ENCODE assay signal across 18 cellular contexts in genomic region chrX:10902001-10902400, GRCh38.
DNase-seq lines count a peak whose midpoint lies in the region; ATAC-seq and TF ChIP-seq lines count a peak whose summit lies in the region.
"Had no signal": no experiment of that assay in that cellular context is flagged by ENCODE, and none has a peak within 500 bp of the region (broad histone marks: within the 10 kb centered on the region; RNA-seq: fewer than 3 reads in every experiment).

No MANE protein-coding gene starts in this region.

- DNase-seq in HFFc6 (peak; percentile 29), adipocyte (ENCODE audit: low read depth) (peak; percentile 30), fibroblast of pulmonary artery (ENCODE audit: low read depth) (peak; percentile 58), thoracic aorta (ENCODE audit: low spot score) (no peak)
- no peak for DNase-seq in stimulated activated effector memory CD8-positive, alpha-beta T cell treated with anti-CD3 and anti-CD28 coated beads, Interleukin-12 subunit alpha, Interleukin-12 subunit beta, amount 100 ng/mL, for 72 hours (ENCODE audit: low spot score in 2 of 2)
- DNase-seq: activated CD4-positive, alpha-beta T cell treated with anti-CD3 and anti-CD28 coated beads for 36 hours; activated gamma-delta T cell treated with Interleukin-2 at 50 U/mL for 16 hours; CD4-positive, CD25-positive, alpha-beta regulatory T cell; esophagus squamous epithelium; KBM-7; NCI-H1105 treated with DMSO at 0.1 percent for 48 hours; NK-92 treated with Interleukin-12 subunit alpha and Interleukin-12 subunit beta, amount 100 ng/mL, for 24 hours; SIG-M5; stimulated activated naive B cell treated with anti-CD40 and anti-IgM and Interleukin-4, amounts not matched to agents 10 μg/mL and 1 μg/mL and 100 μg/mL, for 72 hours; upper lobe of left lung had no signal

- H3K9me3 ChIP-seq in adipocyte (ENCODE audit: control insufficient read depth, low read length), result peaks cover 7% of the 10 kb centered on the region
- no peaks in the 10 kb centered on the region for H3K9me3 ChIP-seq in thoracic aorta
- H3K9me3 ChIP-seq: upper lobe of left lung had no signal

- peaks cover 11% of the 10 kb centered on the region for H3K9me3 Mint-ChIP-seq in HFFc6
- peaks cover 10% of the 10 kb centered on the region for H3K9me3 Mint-ChIP-seq in stimulated activated effector memory CD8-positive, alpha-beta T cell treated with anti-CD3 and anti-CD28 coated beads, Interleukin-12 subunit alpha, Interleukin-12 subunit beta, amount 100 ng/mL, for 72 hours
- H3K9me3 Mint-ChIP-seq in stimulated activated memory B cell treated with anti-CD40 and anti-IgM and Interleukin-4, amounts not matched to agents 10 μg/mL and 1 μg/mL and 100 μg/mL, for 72 hours, result no peaks in the 10 kb centered on the region
- H3K9me3 Mint-ChIP-seq: dendritic cell treated with granulocyte-macrophage colony-stimulating factor and Interleukin-4, amounts not matched to agents 40 ng/mL and 50 ng/mL, for 4 days had no signal

- H3K36me3 ChIP-seq in adipocyte (ENCODE audit: control insufficient read depth, insufficient read depth, low read length, severe bottlenecking) (no peaks in the 10 kb centered on the region), thoracic aorta (no peaks in the 10 kb centered on the region)
- H3K36me3 ChIP-seq: esophagus squamous epithelium, upper lobe of left lung had no signal

- no peak overlapping the region for H3K9ac ChIP-seq in adipocyte (ENCODE audit: low read length)

- TF ChIP-seq CTCF in HFFc6 (IDR thresholded peaks at IDR 0.05), result no peak
- no peak for TF ChIP-seq CTCF in fibroblast of pulmonary artery (IDR thresholded peaks at IDR 0.05; ENCODE audit: low read length, missing control alignments)
- no peak for TF ChIP-seq CTCF in thoracic aorta (IDR thresholded peaks at IDR 0.05)

- H3K27ac Mint-ChIP-seq in HFFc6, result no peak overlapping the region; the same call in 1 of the 2 replicates
- no peak overlapping the region for H3K27ac Mint-ChIP-seq in stimulated activated effector memory CD8-positive, alpha-beta T cell treated with anti-CD3 and anti-CD28 coated beads, Interleukin-12 subunit alpha, Interleukin-12 subunit beta, amount 100 ng/mL, for 72 hours
- no peak overlapping the region for H3K27ac Mint-ChIP-seq in stimulated activated memory B cell treated with anti-CD40 and anti-IgM and Interleukin-4, amounts not matched to agents 10 μg/mL and 1 μg/mL and 100 μg/mL, for 72 hours
- H3K27ac Mint-ChIP-seq: activated CD4-positive, alpha-beta T cell treated with anti-CD3 and anti-CD28 coated beads for 36 hours; CD4-positive, CD25-positive, alpha-beta regulatory T cell; dendritic cell treated with granulocyte-macrophage colony-stimulating factor and Interleukin-4, amounts not matched to agents 40 ng/mL and 50 ng/mL, for 4 days; stimulated activated naive B cell treated with anti-CD40 and anti-IgM and Interleukin-4, amounts not matched to agents 10 μg/mL and 1 μg/mL and 100 μg/mL, for 72 hours had no signal

- H3K36me3 Mint-ChIP-seq in HFFc6 (ENCODE audit: low read depth), result no peaks in the 10 kb centered on the region; the same call in 1 of the 2 replicates
- H3K36me3 Mint-ChIP-seq in stimulated activated effector memory CD8-positive, alpha-beta T cell treated with anti-CD3 and anti-CD28 coated beads, Interleukin-12 subunit alpha, Interleukin-12 subunit beta, amount 100 ng/mL, for 72 hours, result no peaks in the 10 kb centered on the region
- H3K36me3 Mint-ChIP-seq in stimulated activated memory B cell treated with anti-CD40 and anti-IgM and Interleukin-4, amounts not matched to agents 10 μg/mL and 1 μg/mL and 100 μg/mL, for 72 hours, result no peaks in the 10 kb centered on the region
- H3K36me3 Mint-ChIP-seq: CD4-positive, CD25-positive, alpha-beta regulatory T cell; stimulated activated naive B cell treated with anti-CD40 and anti-IgM and Interleukin-4, amounts not matched to agents 10 μg/mL and 1 μg/mL and 100 μg/mL, for 72 hours had no signal

- H3K4me3 ChIP-seq in adipocyte (ENCODE audit: low read length) (no peak overlapping the region), fibroblast of pulmonary artery (replicated peaks; ENCODE audit: low read depth, low read length) (no peak overlapping the region), thoracic aorta (no peak overlapping the region)
- H3K4me3 ChIP-seq: esophagus squamous epithelium, upper lobe of left lung had no signal

- H3K4me1 Mint-ChIP-seq in HFFc6 (ENCODE audit: low read depth), result peaks cover 49% of the 10 kb centered on the region
- no peaks in the 10 kb centered on the region for H3K4me1 Mint-ChIP-seq in stimulated activated effector memory CD8-positive, alpha-beta T cell treated with anti-CD3 and anti-CD28 coated beads, Interleukin-12 subunit alpha, Interleukin-12 subunit beta, amount 100 ng/mL, for 72 hours
- H3K4me1 Mint-ChIP-seq in stimulated activated memory B cell treated with anti-CD40 and anti-IgM and Interleukin-4, amounts not matched to agents 10 μg/mL and 1 μg/mL and 100 μg/mL, for 72 hours, result no peaks in the 10 kb centered on the region
- H3K4me1 Mint-ChIP-seq: activated CD4-positive, alpha-beta T cell treated with anti-CD3 and anti-CD28 coated beads for 36 hours; stimulated activated naive B cell treated with anti-CD40 and anti-IgM and Interleukin-4, amounts not matched to agents 10 μg/mL and 1 μg/mL and 100 μg/mL, for 72 hours had no signal

- peak overlapping the region; percentile 50 to 58 for H3K27ac ChIP-seq in thoracic aorta
- H3K27ac ChIP-seq: esophagus squamous epithelium, upper lobe of left lung had no signal

- no peak overlapping the region for H3K4me3 Mint-ChIP-seq in HFFc6
- H3K4me3 Mint-ChIP-seq in stimulated activated effector memory CD8-positive, alpha-beta T cell treated with anti-CD3 and anti-CD28 coated beads, Interleukin-12 subunit alpha, Interleukin-12 subunit beta, amount 100 ng/mL, for 72 hours, result no peak overlapping the region
- H3K4me3 Mint-ChIP-seq in stimulated activated memory B cell treated with anti-CD40 and anti-IgM and Interleukin-4, amounts not matched to agents 10 μg/mL and 1 μg/mL and 100 μg/mL, for 72 hours, result no peak overlapping the region
- H3K4me3 Mint-ChIP-seq: activated CD4-positive, alpha-beta T cell treated with anti-CD3 and anti-CD28 coated beads for 36 hours; CD4-positive, CD25-positive, alpha-beta regulatory T cell; dendritic cell treated with granulocyte-macrophage colony-stimulating factor and Interleukin-4, amounts not matched to agents 40 ng/mL and 50 ng/mL, for 4 days; stimulated activated naive B cell treated with anti-CD40 and anti-IgM and Interleukin-4, amounts not matched to agents 10 μg/mL and 1 μg/mL and 100 μg/mL, for 72 hours had no signal

- no peaks in the 10 kb centered on the region for H3K27me3 Mint-ChIP-seq in HFFc6 (ENCODE audit: insufficient read depth)
- H3K27me3 Mint-ChIP-seq in stimulated activated memory B cell treated with anti-CD40 and anti-IgM and Interleukin-4, amounts not matched to agents 10 μg/mL and 1 μg/mL and 100 μg/mL, for 72 hours, result no peaks in the 10 kb centered on the region
- H3K27me3 Mint-ChIP-seq: activated CD4-positive, alpha-beta T cell treated with anti-CD3 and anti-CD28 coated beads for 36 hours; CD4-positive, CD25-positive, alpha-beta regulatory T cell; dendritic cell treated with granulocyte-macrophage colony-stimulating factor and Interleukin-4, amounts not matched to agents 40 ng/mL and 50 ng/mL, for 4 days; stimulated activated naive B cell treated with anti-CD40 and anti-IgM and Interleukin-4, amounts not matched to agents 10 μg/mL and 1 μg/mL and 100 μg/mL, for 72 hours had no signal

- no peak for ATAC-seq in thoracic aorta (ENCODE audit: insufficient number of reproducible peaks, low FRiP score, low read depth)
- ATAC-seq in HG03460 (IDR thresholded peaks at IDR 0.05; ENCODE audit: unreplicated experiment), result no peak
- no peak for ATAC-seq in stimulated activated effector memory CD8-positive, alpha-beta T cell treated with anti-CD3 and anti-CD28 coated beads, Interleukin-12 subunit alpha, Interleukin-12 subunit beta, amount 100 ng/mL, for 72 hours
- no peak for ATAC-seq in stimulated activated memory B cell treated with anti-CD40 and anti-IgM and Interleukin-4, amounts not matched to agents 10 μg/mL and 1 μg/mL and 100 μg/mL, for 72 hours
- ATAC-seq: activated CD4-positive, alpha-beta T cell treated with anti-CD3 and anti-CD28 coated beads for 36 hours; stimulated activated naive B cell treated with anti-CD40 and anti-IgM and Interleukin-4, amounts not matched to agents 10 μg/mL and 1 μg/mL and 100 μg/mL, for 72 hours had no signal

- no peaks in the 10 kb centered on the region for H3K27me3 ChIP-seq in adipocyte (replicated peaks; ENCODE audit: control insufficient read depth, insufficient read depth, low read length)
- no peaks in the 10 kb centered on the region for H3K27me3 ChIP-seq in thoracic aorta (replicated peaks; ENCODE audit: insufficient read depth)
- H3K27me3 ChIP-seq: esophagus squamous epithelium, upper lobe of left lung had no signal

- peaks cover 25% of the 10 kb centered on the region for H3K4me1 ChIP-seq in adipocyte (ENCODE audit: control insufficient read depth, insufficient read depth, low read length)
- H3K4me1 ChIP-seq in thoracic aorta (ENCODE audit: control insufficient read depth in 1 of 2, low read depth in 2 of 2), result peaks cover 0 to 6% of the 10 kb centered on the region in 2 donors
- H3K4me1 ChIP-seq: upper lobe of left lung had no signal

Comparison
In these comparisons a context has a peak if more than half of its experiments do, and no peak if none do; other contexts are left out.
1. DNase-seq: peak in HFFc6 (single experiment), adipocyte (single experiment) and fibroblast of pulmonary artery (single experiment); none in thoracic aorta (single experiment) and stimulated activated effector memory CD8-positive, alpha-beta T cell treated with anti-CD3 and anti-CD28 coated beads, Interleukin-12 subunit alpha, Interleukin-12 subunit beta, amount 100 ng/mL, for 72 hours (0 of 2).